In the genomic region with DNA sequence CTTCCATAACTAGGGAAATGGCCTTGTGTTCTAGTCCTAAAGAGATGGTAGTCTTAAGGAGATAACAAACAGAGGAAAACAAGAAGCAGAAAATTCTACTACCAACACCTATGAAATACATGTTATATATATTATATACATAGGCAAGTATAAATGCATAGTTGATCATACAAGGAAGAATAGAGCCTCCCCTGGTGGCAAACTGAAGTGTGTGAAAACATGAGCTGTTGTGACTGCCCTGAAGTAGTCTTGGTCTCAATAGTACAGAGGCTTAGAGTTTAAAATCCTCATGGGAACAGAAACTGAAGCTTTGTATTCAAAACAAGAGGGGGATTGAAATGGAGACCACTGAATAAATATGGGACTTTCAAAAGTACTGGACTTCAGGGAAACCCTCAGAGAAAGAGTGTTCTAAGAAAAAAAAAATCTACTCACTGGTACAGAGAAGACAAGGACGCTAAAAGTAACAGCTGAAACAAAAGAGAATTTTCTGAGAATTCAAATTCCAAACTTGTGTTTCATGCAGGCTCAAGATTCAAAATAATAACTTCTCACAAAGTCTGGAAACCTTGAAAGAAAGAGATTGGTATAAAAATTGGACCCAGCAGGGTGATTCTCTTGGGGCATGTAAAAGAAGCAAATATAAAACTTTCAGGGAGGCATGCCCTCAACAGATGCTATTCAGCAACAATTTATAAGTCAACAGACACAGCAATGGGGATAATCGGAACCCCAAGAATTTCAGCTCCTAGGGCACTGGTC, we compare ENCODE assay signal across 8 cellular contexts. TPM values are rescaled to one million over a fixed set of nuclear protein-coding genes. Genes with fewer than 3 reads are reported as not detected.
DNase-seq lines count a peak whose midpoint lies in the region; ATAC-seq and TF ChIP-seq lines count a peak whose summit lies in the region.

No MANE protein-coding gene starts in this region.

- H3K27me3 Mint-ChIP-seq in type B pancreatic cell = no peaks in the 10 kb centered on the region

- intact Hi-C loops in colonic mucosa (cut with DNase I) (loop anchor here (5.0 kb wide), 1 partner anchor 205 kb away; no protein-coding TSS in a partner anchor), lower leg skin (cut with DNase I; ENCODE audit: low total_unique reads) (no loop called here), thyroid gland (cut with DNase I) (no loop called here)

- H3K9me2 ChIP-seq in MM.1S (replicated peaks; ENCODE audit: insufficient read depth, low read length) = no peaks in the 10 kb centered on the region

- WGBS in lower leg skin, 2 donors = 56 to 63% methylated on average over 2 of the region's 2 CpGs
- WGBS in thyroid gland, 2 donors = 84% methylated on average over 2 of the region's 2 CpGs

- no peak overlapping the region for H3K4me3 Mint-ChIP-seq in type B pancreatic cell

- no peak overlapping the region for H2AFZ ChIP-seq in MM.1S (ENCODE audit: low read length)

- no peak overlapping the region for H3K27ac Mint-ChIP-seq in type B pancreatic cell

- H3K4me2 ChIP-seq in MM.1S (ENCODE audit: low read depth, low read length) = no peak overlapping the region

- no peaks in the 10 kb centered on the region for H3K9me3 ChIP-seq in MM.1S (replicated peaks; ENCODE audit: insufficient read depth, low read length)
- no peaks in the 10 kb centered on the region for H3K9me3 ChIP-seq in colonic mucosa
- H3K9me3 ChIP-seq in thyroid gland = no peaks in the 10 kb centered on the region

- no peaks in the 10 kb centered on the region for H3F3A ChIP-seq in MM.1S (ENCODE audit: insufficient read depth, low read length)

- H4K20me1 ChIP-seq in MM.1S (ENCODE audit: insufficient read depth, low read length) = no peaks in the 10 kb centered on the region

- H3K36me3 Mint-ChIP-seq in type B pancreatic cell = no peaks in the 10 kb centered on the region

- H3K4me3 ChIP-seq in MM.1S (ENCODE audit: low read length) (no peak overlapping the region), colonic mucosa (no peak overlapping the region), lower leg skin (ENCODE audit: low read depth, poor library complexity, severe bottlenecking) (no peak overlapping the region), thyroid gland (replicated peaks in 1 of 3) (no peak overlapping the region)

- H3K27ac ChIP-seq in MM.1S (ENCODE audit: low read length) = no peak overlapping the region
- no peak overlapping the region for H3K27ac ChIP-seq in colonic mucosa
- H3K27ac ChIP-seq in thyroid gland = no peak overlapping the region

- H3K4me1 ChIP-seq in MM.1S (ENCODE audit: low read length) (no peaks in the 10 kb centered on the region), colonic mucosa (no peaks in the 10 kb centered on the region), thyroid gland (no peaks in the 10 kb centered on the region)

- no peak overlapping the region for H3K9ac ChIP-seq in MM.1S (ENCODE audit: low read length)
- H3K9ac ChIP-seq in colonic mucosa (ENCODE audit: low read depth in 2 of 2, low read length in 2 of 2) = no peak overlapping the region

- H3K36me3 ChIP-seq in MM.1S (replicated peaks; ENCODE audit: insufficient read depth, low read length) (no peaks in the 10 kb centered on the region), colonic mucosa (no peaks in the 10 kb centered on the region), thyroid gland (no peaks in the 10 kb centered on the region)

- DNase-seq in D341Med (ENCODE audit: low spot score) (peak; percentile 41), MM.1S (peak; percentile 29), colonic mucosa (no peak), type B pancreatic cell (ENCODE audit: extremely low spot score, unreplicated experiment) (no peak), lower leg skin (ENCODE audit: low spot score in 2 of 2) (no peak), thyroid gland (no peak), NCI-H510A treated with DMSO at 0.1 percent for 48 hours (lab: John Stamatoyannopoulos, UW) (no peak)

- no peaks in the 10 kb centered on the region for H3K27me3 ChIP-seq in MM.1S (replicated peaks; ENCODE audit: insufficient read depth, low read length)
- no peaks in the 10 kb centered on the region for H3K27me3 ChIP-seq in colonic mucosa
- H3K27me3 ChIP-seq in thyroid gland = no peaks in the 10 kb centered on the region

- no peak for TF ChIP-seq POLR2A in lower leg skin (IDR thresholded peaks at IDR 0.05)
- TF ChIP-seq POLR2A in thyroid gland (IDR thresholded peaks at IDR 0.05) = no peak

- peak; percentile 78 for ATAC-seq in GM21367 (IDR thresholded peaks at IDR 0.05; ENCODE audit: unreplicated experiment)

- peaks cover 6% of the 10 kb centered on the region for H3K9me3 Mint-ChIP-seq in type B pancreatic cell

- no peaks in the 10 kb centered on the region for H3K79me2 ChIP-seq in MM.1S (ENCODE audit: low read length)

- TF ChIP-seq CTCF in MM.1S (IDR thresholded peaks at IDR 0.05; ENCODE audit: low read length) (peak; percentile 61), colonic mucosa (IDR thresholded peaks at IDR 0.05) (peak; percentile 34), type B pancreatic cell (conservative IDR thresholded peaks at IDR 0.05) (peak; percentile 36), lower leg skin (IDR thresholded peaks at IDR 0.05) (no peak), thyroid gland (IDR thresholded peaks at IDR 0.05) (no peak)

- H3K4me1 Mint-ChIP-seq in type B pancreatic cell (ENCODE audit: unreplicated experiment) = peaks cover 8% of the 10 kb centered on the region

RNA-seq across cellular contexts. Expression of a gene that starts 59.7 kb away (rescaled TPM):
- total RNA-seq in colonic mucosa (1 to 10 TPM; 1.7 to 5.1 TPM), type B pancreatic cell (ENCODE audit: low replicate concordance) (2.4 and 3.3 TPM in 2 replicates), lower leg skin (not detected), thyroid gland (1 to 10 TPM in 1 of 4 donors, under 1 TPM in 1, not detected in 2; 0.17 to 2.0 TPM)

Comparison
In these comparisons a context has a peak if more than half of its experiments do, and no peak if none do; other contexts are left out.
1. DNase-seq: peak in D341Med (single experiment) and MM.1S (single experiment); none in colonic mucosa (single experiment), type B pancreatic cell (single experiment), lower leg skin (0 of 2), thyroid gland (0 of 2) and NCI-H510A treated with DMSO at 0.1 percent for 48 hours (single experiment).
2. CTCF ChIP-seq: peak in MM.1S (single experiment), colonic mucosa (single experiment) and type B pancreatic cell (single experiment); none in lower leg skin (0 of 3) and thyroid gland (0 of 6).